8 cellular contexts compared by ENCODE assay signal in genomic region chr6:33271608-33272357, GRCh38. TPM values are rescaled to one million over a fixed set of nuclear protein-coding genes. Genes with fewer than 3 reads are reported as not detected.
DNase-seq lines count a peak whose midpoint lies in the region; ATAC-seq and TF ChIP-seq lines count a peak whose summit lies in the region.

RPS18 (plus strand) TSS chr6:33272075; CDS start chr6:33272120, 45 bp downstream.
VPS52 (minus strand) TSS chr6:33271876; CDS start chr6:33271675, 201 bp downstream.

- in situ Hi-C loops in IMR-90 (cut with MboI; ENCODE audit: low sequenced_read_pairs), result no loop called here

- peak within 1 kb of the TSS; percentile 99 for H4K8ac ChIP-seq in IMR-90 (ENCODE audit: low read depth in 2 of 2, low read length in 2 of 2)

- peak within 1 kb of the TSS; percentile 95 for H3K9ac ChIP-seq in IMR-90 (ENCODE audit: low read depth, low read length)

- peak within 1 kb of the TSS; percentile 95 for H3K4ac ChIP-seq in IMR-90 (ENCODE audit: low read depth, low read length)

- peak within 1 kb of the TSS; percentile 98 for H2AK5ac ChIP-seq in IMR-90 (ENCODE audit: low read depth, low read length)

- peak within 1 kb of the TSS; percentile 92 for H2BK5ac ChIP-seq in IMR-90 (ENCODE audit: low read depth, low read length, poor library complexity, severe bottlenecking)

- H3K79me1 ChIP-seq in IMR-90 (ENCODE audit: low read depth in 1 of 2, low read length in 2 of 2), result peaks cover 28 to 61% of the 10 kb centered on the region in 2 experiments

- peak within 1 kb of the TSS; percentile 98 for H2AFZ ChIP-seq in IMR-90 (replicated peaks; ENCODE audit: low read length, poor library complexity)

- peak within 1 kb of the TSS; percentile 89 for H3K27ac ChIP-seq in IMR-90 (ENCODE audit: insufficient read depth, low read length)

- peak within 1 kb of the TSS; percentile 99 for H2AK9ac ChIP-seq in IMR-90 (replicated peaks; ENCODE audit: low read depth, low read length, poor library complexity)

- H3K36me3 ChIP-seq in IMR-90 (ENCODE audit: control insufficient read depth, insufficient read depth, low read length) (peaks cover 59% of the 10 kb centered on the region), mucosa of descending colon (ENCODE audit: low read depth) (no peaks in the 10 kb centered on the region)

- H3K9me3 ChIP-seq in IMR-90 (ENCODE audit: control insufficient read depth, insufficient read depth, low read length) (no peaks in the 10 kb centered on the region), mucosa of descending colon (no peaks in the 10 kb centered on the region)

- 0% methylated on average over 13 of the region's 49 CpGs; no CpG with 5 or more reads in 1 of the 2 experiments for whole genome bisulfite sequencing in IMR-90 (ENCODE audit: extremely low coverage in 2 of 2, insufficient read length in 1 of 2), 2 experiments

- H3K56ac ChIP-seq in IMR-90 (ENCODE audit: extremely low read depth, insufficient read depth, low read length), result peak within 1 kb of the TSS; percentile 100

- H3K4me3 ChIP-seq in IMR-90 (ENCODE audit: insufficient read depth, low read depth, low read length) (peak within 1 kb of the TSS; percentile 71), epithelial cell of esophagus (ENCODE audit: low read length) (peak within 1 kb of the TSS; percentile 100), mucosa of descending colon (peak within 1 kb of the TSS; percentile 69)

- ATAC-seq in GM21528 (IDR thresholded peaks at IDR 0.05; ENCODE audit: low FRiP score, unreplicated experiment), result peak; percentile 69
- peak; percentile 81 for ATAC-seq in IMR-90 (ENCODE audit: low read depth)
- peak; percentile 92 for ATAC-seq in mucosa of descending colon

- BruUV-seq in IMR-90 (replicated peaks; lab: Mats Ljungman, UMichigan), result no TSS peak

- H3K27me3 ChIP-seq in IMR-90 (ENCODE audit: control insufficient read depth, insufficient read depth, low read length), result no peaks in the 10 kb centered on the region

- dilution Hi-C loops in IMR-90 (cut with HindIII; ENCODE audit: low sequenced_read_pairs, unreplicated experiment), result no loop called here

- H3K14ac ChIP-seq in IMR-90 (replicated peaks; ENCODE audit: low read depth, low read length), result peak within 1 kb of the TSS; percentile 95

- H3K4me1 ChIP-seq in IMR-90 (ENCODE audit: control insufficient read depth, insufficient read depth, low read length), result peaks cover 14% of the 10 kb centered on the region
- peaks cover 48% of the 10 kb centered on the region for H3K4me1 ChIP-seq in mucosa of descending colon (ENCODE audit: low read depth)

- peak within 1 kb of the TSS; percentile 97 for H2BK120ac ChIP-seq in IMR-90 (ENCODE audit: low read depth, low read length)

- H4K5ac ChIP-seq in IMR-90 (ENCODE audit: low read depth, low read length), result peak within 1 kb of the TSS; percentile 94

- CTCF ChIA-PET in IMR-90 (lab: Yijun Ruan, JAX), result no interaction called here

- H2BK20ac ChIP-seq in IMR-90 (ENCODE audit: low read depth, low read length), result peak within 1 kb of the TSS; percentile 94

- peaks cover 9% of the 10 kb centered on the region for H3K9me1 ChIP-seq in IMR-90 (ENCODE audit: insufficient read depth, low read length)

- peak; percentile 99 for TF ChIP-seq POLR2A in IMR-90 (IDR thresholded peaks at IDR 0.05; ENCODE audit: low read depth, low read length)

- peak within 1 kb of the TSS; percentile 84 for H3K4me2 ChIP-seq in IMR-90 (ENCODE audit: low read depth, low read length)

- DNase-seq in DMS 273 (lab: John Stamatoyannopoulos, UW; ENCODE audit: unreplicated experiment), result peak; percentile 99
- DNase-seq in IMR-90, result peak; percentile 100
- peak; percentile 99 for DNase-seq in OCI-M1 (lab: John Stamatoyannopoulos, UW)
- peak; percentile 90 for DNase-seq in activated T-cell treated with anti-CD3 and anti-CD28 coated beads for 24 hours (ENCODE audit: low read depth)
- peak; percentile 99 for DNase-seq in epithelial cell of esophagus (ENCODE audit: low read depth)
- DNase-seq in mucosa of descending colon, result peak; percentile 90 to 97 (median 92)
- peak; percentile 77 for DNase-seq in stimulated activated CD8-positive, alpha-beta memory T cell treated with anti-CD3 and anti-CD28 coated beads, Interleukin-4, amount 100 ng/mL, for 24 hours (ENCODE audit: low read depth)

- H4K20me1 ChIP-seq in IMR-90 (ENCODE audit: insufficient read depth, low read length), result peaks cover 49% of the 10 kb centered on the region

- TF ChIP-seq CTCF in IMR-90 (conservative IDR thresholded peaks at IDR 0.05; ENCODE audit: low read depth, low read length) (no peak), epithelial cell of esophagus (IDR thresholded peaks at IDR 0.05; ENCODE audit: insufficient read depth, low read depth, low read length, missing control alignments) (no peak), mucosa of descending colon (IDR thresholded peaks at IDR 0.05) (no peak)

- POLR2A ChIA-PET in IMR-90 (lab: Charles Lee; ENCODE audit: unreplicated experiment), result interaction anchor here (0.5 to 1.2 kb wide), 4 partner anchors 9 to 64 kb away, joined by 3 to 7 read pairs (median 4); partner anchors contain the start of gene RING1

- peak within 1 kb of the TSS; percentile 91; the same call in 1 of the 3 replicates for H2BK15ac ChIP-seq in IMR-90 (ENCODE audit: low read depth, low read length)

- H3K18ac ChIP-seq in IMR-90 (ENCODE audit: low read depth, low read length), result peak within 1 kb of the TSS; percentile 85

- H3K23ac ChIP-seq in IMR-90 (ENCODE audit: low read depth, low read length), result peak within 1 kb of the TSS; percentile 96

- peak within 1 kb of the TSS; percentile 98 for H4K91ac ChIP-seq in IMR-90 (ENCODE audit: insufficient read depth, low read depth, low read length)

- intact Hi-C loops in IMR-90 (cut with micrococcal nuclease), result no loop called here
- intact Hi-C loops in mucosa of descending colon (cut with DNase I, micrococcal nuclease), result no loop called here

- no peak for TF ChIP-seq RAD21 in IMR-90 (IDR thresholded peaks at IDR 0.05; ENCODE audit: low read length)

TF ChIP-seq in IMR-90, 13 proteins besides CTCF, POLR2A, EP300 and RAD21:
- TF ChIP-seq BHLHE40 (IDR thresholded peaks at IDR 0.05; ENCODE audit: low read depth, low read length), result no peak
- TF ChIP-seq MXI1 (IDR thresholded peaks at IDR 0.05; ENCODE audit: borderline replicate concordance, low read depth, low read length), result peak; percentile 96
- peak; percentile 37; the same call in 1 of the 2 replicates for TF ChIP-seq MAZ (IDR thresholded peaks at IDR 0.05; ENCODE audit: borderline replicate concordance, low read depth, low read length)
- TF ChIP-seq MAFK (IDR thresholded peaks at IDR 0.05; ENCODE audit: low read depth, low read length), result no peak
- 0 out of 2 replicates have a peak, but pooled peaks have one; percentile 55 for TF ChIP-seq RFX5 (IDR thresholded peaks at IDR 0.05; ENCODE audit: low read depth, low read length)
- TF ChIP-seq, protein P1, sequence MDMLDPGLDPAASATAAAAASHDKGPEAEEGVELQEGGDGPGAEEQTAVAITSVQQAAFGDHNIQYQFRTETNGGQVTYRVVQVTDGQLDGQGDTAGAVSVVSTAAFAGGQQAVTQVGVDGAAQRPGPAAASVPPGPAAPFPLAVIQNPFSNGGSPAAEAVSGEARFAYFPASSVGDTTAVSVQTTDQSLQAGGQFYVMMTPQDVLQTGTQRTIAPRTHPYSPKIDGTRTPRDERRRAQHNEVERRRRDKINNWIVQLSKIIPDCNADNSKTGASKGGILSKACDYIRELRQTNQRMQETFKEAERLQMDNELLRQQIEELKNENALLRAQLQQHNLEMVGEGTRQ (IDR thresholded peaks at IDR 0.05; ENCODE audit: low read depth, low read length), result no peak
- TF ChIP-seq SMC3 (IDR thresholded peaks at IDR 0.05; ENCODE audit: low read depth, low read length), result 0 out of 2 replicates have a peak, but pooled peaks have one; percentile 0
- TF ChIP-seq CHD1 (IDR thresholded peaks at IDR 0.05; ENCODE audit: low read depth, low read length), result 0 out of 2 replicates have a peak, but pooled peaks have one; percentile 57
- TF ChIP-seq CEBPB (IDR thresholded peaks at IDR 0.05; ENCODE audit: low read depth, low read length), result no peak
- no peak for TF ChIP-seq RCOR1 (IDR thresholded peaks at IDR 0.05; ENCODE audit: insufficient replicate concordance, low read length)
- TF ChIP-seq FOS (IDR thresholded peaks at IDR 0.05; ENCODE audit: low read depth, low read length), result no peak
TF ChIP-seq in IMR-90: peak in this region for 5.

RNA-seq across cellular contexts. Expression of gene RPS18, which starts in this region (rescaled TPM):
- 6,097 and 6,577 TPM in 2 replicates for total RNA-seq in IMR-90 (2012; rRNA removed)
- polyA plus RNA-seq in IMR-90 (2012; rRNA removed), result 8,417 and 8,876 TPM in 2 replicates
- polyA plus RNA-seq in IMR-90 (2012; cell fraction: cytosol; rRNA removed), result 5,094 and 5,254 TPM in 2 replicates
- polyA plus RNA-seq in IMR-90 (2012; cell fraction: nucleus; rRNA removed; ENCODE audit: low replicate concordance), result 1,045 and 3,302 TPM in 2 replicates
- total RNA-seq in mucosa of descending colon, result 1,000 to 10,000 TPM; 1,579 to 1,936 (median 1,680) TPM

RNA-seq across cellular contexts. Expression of gene VPS52, which starts in this region (rescaled TPM):
- total RNA-seq in IMR-90 (2012; rRNA removed) (26.4 and 29.8 TPM in 2 replicates), mucosa of descending colon (10 to 100 TPM; 58.2 to 82.6 (median 72.7) TPM)
- 54.6 and 57.8 TPM in 2 replicates for polyA plus RNA-seq in IMR-90 (2012; rRNA removed)
- 20.9 and 36.7 TPM in 2 replicates for polyA plus RNA-seq in IMR-90 (2012; cell fraction: cytosol; rRNA removed)
- polyA plus RNA-seq in IMR-90 (2012; cell fraction: nucleus; rRNA removed; ENCODE audit: low replicate concordance), result 189 and 280 TPM in 2 replicates

Comparison
In these comparisons a context has a peak if more than half of its experiments do, and no peak if none do; other contexts are left out.
1. Peak in every context shown above with its lines: DNase-seq, ATAC-seq, H3K4me3 ChIP-seq and H3K27ac ChIP-seq.